ENCODE assay signal across 1 cellular context in the genomic region with DNA sequence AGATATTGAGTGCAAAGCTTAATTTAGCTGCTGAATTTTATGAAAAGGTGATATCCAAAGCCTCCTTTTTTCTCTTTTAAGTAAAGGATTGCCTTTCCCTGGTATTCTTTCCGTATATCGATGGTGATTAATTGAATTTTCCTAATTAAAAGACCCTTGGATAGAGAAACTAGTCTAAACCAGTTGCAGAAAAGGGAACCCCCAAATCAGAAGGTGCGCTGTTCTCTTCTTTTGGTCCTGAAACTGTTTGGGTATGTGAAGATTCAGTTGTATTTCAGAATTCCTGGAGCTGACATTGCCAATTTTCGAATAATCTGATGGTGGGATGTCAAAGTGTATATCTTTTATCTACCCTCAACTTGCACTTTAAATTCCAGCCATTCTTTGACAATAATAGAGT.
TF ChIP-seq lines count a peak whose summit lies in the region.

No MANE protein-coding gene starts in this region.

TF ChIP-seq in GM12878, 131 proteins besides CTCF, POLR2A, EP300 and RAD21:
- no peak for TF ChIP-seq NR2C2 (IDR thresholded peaks at IDR 0.05; ENCODE audit: borderline replicate concordance, control insufficient read depth, insufficient read length, low read depth)
- no peak for TF ChIP-seq FOS (IDR thresholded peaks at IDR 0.05; ENCODE audit: borderline replicate concordance, extremely low read depth, insufficient read length)
- TF ChIP-seq, protein P1, sequence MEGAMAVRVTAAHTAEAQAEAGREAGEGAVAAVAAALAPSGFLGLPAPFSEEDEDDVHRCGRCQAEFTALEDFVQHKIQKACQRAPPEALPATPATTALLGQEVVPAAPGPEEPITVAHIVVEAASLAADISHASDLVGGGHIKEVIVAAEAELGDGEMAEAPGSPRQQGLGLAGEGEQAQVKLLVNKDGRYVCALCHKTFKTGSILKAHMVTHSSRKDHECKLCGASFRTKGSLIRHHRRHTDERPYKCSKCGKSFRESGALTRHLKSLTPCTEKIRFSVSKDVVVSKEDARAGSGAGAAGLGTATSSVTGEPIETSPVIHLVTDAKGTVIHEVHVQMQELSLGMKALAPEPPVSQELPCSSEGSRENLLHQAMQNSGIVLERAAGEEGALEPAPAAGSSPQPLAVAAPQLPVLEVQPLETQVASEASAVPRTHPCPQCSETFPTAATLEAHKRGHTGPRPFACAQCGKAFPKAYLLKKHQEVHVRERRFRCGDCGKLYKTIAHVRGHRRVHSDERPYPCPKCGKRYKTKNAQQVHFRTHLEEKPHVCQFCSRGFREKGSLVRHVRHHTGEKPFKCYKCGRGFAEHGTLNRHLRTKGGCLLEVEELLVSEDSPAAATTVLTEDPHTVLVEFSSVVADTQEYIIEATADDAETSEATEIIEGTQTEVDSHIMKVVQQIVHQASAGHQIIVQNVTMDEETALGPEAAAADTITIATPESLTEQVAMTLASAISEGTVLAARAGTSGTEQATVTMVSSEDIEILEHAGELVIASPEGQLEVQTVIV (IDR thresholded peaks at IDR 0.05; ENCODE audit: borderline replicate concordance, partially characterized antibody) = no peak
- TF ChIP-seq SIN3A (IDR thresholded peaks at IDR 0.05; ENCODE audit: low read depth, low read length) = peak; percentile 76; the same call in 1 of the 2 replicates
- TF ChIP-seq ZSCAN29 (IDR thresholded peaks at IDR 0.05) = no peak
- TF ChIP-seq, protein P2, sequence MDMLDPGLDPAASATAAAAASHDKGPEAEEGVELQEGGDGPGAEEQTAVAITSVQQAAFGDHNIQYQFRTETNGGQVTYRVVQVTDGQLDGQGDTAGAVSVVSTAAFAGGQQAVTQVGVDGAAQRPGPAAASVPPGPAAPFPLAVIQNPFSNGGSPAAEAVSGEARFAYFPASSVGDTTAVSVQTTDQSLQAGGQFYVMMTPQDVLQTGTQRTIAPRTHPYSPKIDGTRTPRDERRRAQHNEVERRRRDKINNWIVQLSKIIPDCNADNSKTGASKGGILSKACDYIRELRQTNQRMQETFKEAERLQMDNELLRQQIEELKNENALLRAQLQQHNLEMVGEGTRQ (IDR thresholded peaks at IDR 0.05; ENCODE audit: borderline replicate concordance, low read depth, low read length) = no peak
- TF ChIP-seq MTA3 (IDR thresholded peaks at IDR 0.05; ENCODE audit: borderline replicate concordance, low read length) = no peak
- TF ChIP-seq ZNF384 (IDR thresholded peaks at IDR 0.05; ENCODE audit: borderline replicate concordance, low read depth, low read length) = peak; percentile 30; the same call in 1 of the 2 replicates
- TF ChIP-seq CHD1 (IDR thresholded peaks at IDR 0.05; ENCODE audit: low read depth, low read length) = no peak
- no peak for TF ChIP-seq FOXM1 (IDR thresholded peaks at IDR 0.05; ENCODE audit: low read depth, low read length)
- TF ChIP-seq RB1 (IDR thresholded peaks at IDR 0.05; ENCODE audit: borderline replicate concordance) = no peak
- no peak for TF ChIP-seq TBL1XR1 (IDR thresholded peaks at IDR 0.05; ENCODE audit: low read depth, low read length)
- peak; percentile 45; the same call in 1 of the 2 replicates for TF ChIP-seq SPI1 (IDR thresholded peaks at IDR 0.05; ENCODE audit: borderline replicate concordance, insufficient read depth, low read depth, low read length)
- TF ChIP-seq, protein P3, sequence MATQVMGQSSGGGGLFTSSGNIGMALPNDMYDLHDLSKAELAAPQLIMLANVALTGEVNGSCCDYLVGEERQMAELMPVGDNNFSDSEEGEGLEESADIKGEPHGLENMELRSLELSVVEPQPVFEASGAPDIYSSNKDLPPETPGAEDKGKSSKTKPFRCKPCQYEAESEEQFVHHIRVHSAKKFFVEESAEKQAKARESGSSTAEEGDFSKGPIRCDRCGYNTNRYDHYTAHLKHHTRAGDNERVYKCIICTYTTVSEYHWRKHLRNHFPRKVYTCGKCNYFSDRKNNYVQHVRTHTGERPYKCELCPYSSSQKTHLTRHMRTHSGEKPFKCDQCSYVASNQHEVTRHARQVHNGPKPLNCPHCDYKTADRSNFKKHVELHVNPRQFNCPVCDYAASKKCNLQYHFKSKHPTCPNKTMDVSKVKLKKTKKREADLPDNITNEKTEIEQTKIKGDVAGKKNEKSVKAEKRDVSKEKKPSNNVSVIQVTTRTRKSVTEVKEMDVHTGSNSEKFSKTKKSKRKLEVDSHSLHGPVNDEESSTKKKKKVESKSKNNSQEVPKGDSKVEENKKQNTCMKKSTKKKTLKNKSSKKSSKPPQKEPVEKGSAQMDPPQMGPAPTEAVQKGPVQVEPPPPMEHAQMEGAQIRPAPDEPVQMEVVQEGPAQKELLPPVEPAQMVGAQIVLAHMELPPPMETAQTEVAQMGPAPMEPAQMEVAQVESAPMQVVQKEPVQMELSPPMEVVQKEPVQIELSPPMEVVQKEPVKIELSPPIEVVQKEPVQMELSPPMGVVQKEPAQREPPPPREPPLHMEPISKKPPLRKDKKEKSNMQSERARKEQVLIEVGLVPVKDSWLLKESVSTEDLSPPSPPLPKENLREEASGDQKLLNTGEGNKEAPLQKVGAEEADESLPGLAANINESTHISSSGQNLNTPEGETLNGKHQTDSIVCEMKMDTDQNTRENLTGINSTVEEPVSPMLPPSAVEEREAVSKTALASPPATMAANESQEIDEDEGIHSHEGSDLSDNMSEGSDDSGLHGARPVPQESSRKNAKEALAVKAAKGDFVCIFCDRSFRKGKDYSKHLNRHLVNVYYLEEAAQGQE (IDR thresholded peaks at IDR 0.05; ENCODE audit: low read depth, low read length) = peak; percentile 88
- no peak for TF ChIP-seq JUND (IDR thresholded peaks at IDR 0.05; ENCODE audit: low read depth, low read length)
- TF ChIP-seq PAX5 (IDR thresholded peaks at IDR 0.05; ENCODE audit: borderline replicate concordance, low read depth, low read length) = no peak
- TF ChIP-seq CBFB (IDR thresholded peaks at IDR 0.05; ENCODE audit: low read depth) = no peak
- no peak for TF ChIP-seq RELB (IDR thresholded peaks at IDR 0.05; ENCODE audit: low read depth)
- TF ChIP-seq ATF2 (IDR thresholded peaks at IDR 0.05; ENCODE audit: low read length) = no peak
- no peak for TF ChIP-seq CREB1 (IDR thresholded peaks at IDR 0.05; ENCODE audit: low read depth)
- no peak for TF ChIP-seq BHLHE40 (IDR thresholded peaks at IDR 0.05; ENCODE audit: borderline replicate concordance in 1 of 2, low read depth in 2 of 2, low read length in 1 of 2)
- TF ChIP-seq, protein P4, sequence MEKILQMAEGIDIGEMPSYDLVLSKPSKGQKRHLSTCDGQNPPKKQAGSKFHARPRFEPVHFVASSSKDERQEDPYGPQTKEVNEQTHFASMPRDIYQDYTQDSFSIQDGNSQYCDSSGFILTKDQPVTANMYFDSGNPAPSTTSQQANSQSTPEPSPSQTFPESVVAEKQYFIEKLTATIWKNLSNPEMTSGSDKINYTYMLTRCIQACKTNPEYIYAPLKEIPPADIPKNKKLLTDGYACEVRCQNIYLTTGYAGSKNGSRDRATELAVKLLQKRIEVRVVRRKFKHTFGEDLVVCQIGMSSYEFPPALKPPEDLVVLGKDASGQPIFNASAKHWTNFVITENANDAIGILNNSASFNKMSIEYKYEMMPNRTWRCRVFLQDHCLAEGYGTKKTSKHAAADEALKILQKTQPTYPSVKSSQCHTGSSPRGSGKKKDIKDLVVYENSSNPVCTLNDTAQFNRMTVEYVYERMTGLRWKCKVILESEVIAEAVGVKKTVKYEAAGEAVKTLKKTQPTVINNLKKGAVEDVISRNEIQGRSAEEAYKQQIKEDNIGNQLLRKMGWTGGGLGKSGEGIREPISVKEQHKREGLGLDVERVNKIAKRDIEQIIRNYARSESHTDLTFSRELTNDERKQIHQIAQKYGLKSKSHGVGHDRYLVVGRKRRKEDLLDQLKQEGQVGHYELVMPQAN (conservative IDR thresholded peaks at IDR 0.05) = peak; percentile 70; the same call in 1 of the 2 replicates
- no peak for TF ChIP-seq CREM (IDR thresholded peaks at IDR 0.05; ENCODE audit: low read depth)
- TF ChIP-seq SUZ12 (IDR thresholded peaks at IDR 0.05; ENCODE audit: unreplicated experiment) = no peak
- TF ChIP-seq CBX5 (IDR thresholded peaks at IDR 0.05; ENCODE audit: low read depth) = no peak
- TF ChIP-seq ASH2L (IDR thresholded peaks at IDR 0.05; ENCODE audit: borderline replicate concordance, low read depth) = no peak
- no peak for TF ChIP-seq STAT3 (IDR thresholded peaks at IDR 0.05; ENCODE audit: low read depth, low read length)
